8 cellular contexts compared by ENCODE assay signal in genomic region chr10:96642973-96643372, GRCh38. TPM values are rescaled to one million over a fixed set of nuclear protein-coding genes. Genes with fewer than 3 reads are reported as not detected.
A peak's percentile ranks its signal among the peaks of the same experiment; 100 is the strongest.
DNase-seq lines count a peak whose midpoint lies in the region; ATAC-seq and TF ChIP-seq lines count a peak whose summit lies in the region.

No MANE protein-coding gene starts in this region.

- peak; percentile 40 for DNase-seq in ELF-1 (ENCODE audit: low read depth, low spot score)
- DNase-seq in LHCN-M2 (ENCODE audit: low read depth), result peak; percentile 25
- no peak for DNase-seq in astrocyte of the cerebellum (ENCODE audit: low read depth)
- peak; percentile 68 for DNase-seq in islet precursor cell
- DNase-seq in stimulated activated CD4-positive, alpha-beta T cell treated with anti-CD3 and anti-CD28 coated beads, Interleukin-4, amount 100 ng/mL, for 24 hours, result peak; percentile 45
- DNase-seq in NCI-H128 (lab: John Stamatoyannopoulos, UW; ENCODE audit: unreplicated experiment), result no peak

- in situ Hi-C loops in astrocyte of the cerebellum (cut with HindIII; ENCODE audit: low sequenced_read_pairs), result no loop called here

- TF ChIP-seq CTCF in astrocyte of the cerebellum (IDR thresholded peaks at IDR 0.05; ENCODE audit: low read depth, low read length, missing control alignments), result peak; percentile 43

- peak; percentile 62 for ATAC-seq in SK-N-SH treated with all-trans-retinoic acid at 6 μM for 48 hours
- no peak for ATAC-seq in GM19023 (IDR thresholded peaks at IDR 0.05; ENCODE audit: unreplicated experiment)

- H3K4me3 ChIP-seq in astrocyte of the cerebellum (ENCODE audit: low read depth, low read length), result no peak overlapping the region

TF ChIP-seq in SK-N-SH treated with all-trans-retinoic acid at 6 μM for 48 hours, 23 proteins besides CTCF, POLR2A, EP300 and RAD21:
- TF ChIP-seq GLIS3 (CRISPR knock-in tag; IDR thresholded peaks at IDR 0.05), result no peak
- TF ChIP-seq RARB (CRISPR knock-in tag; IDR thresholded peaks at IDR 0.05), result no peak
- no peak for TF ChIP-seq PATZ1 (CRISPR knock-in tag; IDR thresholded peaks at IDR 0.05; ENCODE audit: borderline replicate concordance)
- no peak for TF ChIP-seq TOX (CRISPR knock-in tag; IDR thresholded peaks at IDR 0.05; ENCODE audit: borderline replicate concordance)
- no peak for TF ChIP-seq ZNF565 (CRISPR knock-in tag; conservative IDR thresholded peaks at IDR 0.05; ENCODE audit: low read depth)
- no peak for TF ChIP-seq CREB5 (CRISPR knock-in tag; IDR thresholded peaks at IDR 0.05; ENCODE audit: low read depth)
- no peak for TF ChIP-seq ZC3H10 (CRISPR knock-in tag; IDR thresholded peaks at IDR 0.05)
- TF ChIP-seq PPARA (CRISPR knock-in tag; IDR thresholded peaks at IDR 0.05; ENCODE audit: borderline replicate concordance), result no peak
- no peak for TF ChIP-seq ESRRG (CRISPR knock-in tag; IDR thresholded peaks at IDR 0.05)
- no peak for TF ChIP-seq ZNF70 (CRISPR knock-in tag; IDR thresholded peaks at IDR 0.05)
- no peak for TF ChIP-seq OSR1 (CRISPR knock-in tag; IDR thresholded peaks at IDR 0.05)
- TF ChIP-seq TCF4 (CRISPR knock-in tag; IDR thresholded peaks at IDR 0.05; ENCODE audit: borderline replicate concordance), result no peak
- TF ChIP-seq ISL1 (CRISPR knock-in tag; IDR thresholded peaks at IDR 0.05), result no peak
- TF ChIP-seq ZNF8 (CRISPR knock-in tag; IDR thresholded peaks at IDR 0.05), result no peak
- no peak for TF ChIP-seq CSDC2 (CRISPR knock-in tag; IDR thresholded peaks at IDR 0.05)
- TF ChIP-seq ZFP30 (CRISPR knock-in tag; IDR thresholded peaks at IDR 0.05), result no peak
- no peak for TF ChIP-seq CSRNP3 (CRISPR knock-in tag; IDR thresholded peaks at IDR 0.05)
- TF ChIP-seq TSHZ2 (CRISPR knock-in tag; IDR thresholded peaks at IDR 0.05), result no peak

RNA-seq across cellular contexts. Expression of gene TM9SF3, which starts 56.2 kb away (rescaled TPM):
- total RNA-seq in LHCN-M2 (2014; rRNA removed), result 89.2 and 117 TPM in 2 replicates
- 42.7 TPM for polyA plus RNA-seq in LHCN-M2 (2012)

Comparison
In these comparisons a context has a peak if more than half of its experiments do, and no peak if none do; other contexts are left out.
1. DNase-seq: peak in ELF-1 (single experiment), LHCN-M2 (single experiment), islet precursor cell (single experiment) and stimulated activated CD4-positive, alpha-beta T cell treated with anti-CD3 and anti-CD28 coated beads, Interleukin-4, amount 100 ng/mL, for 24 hours (single experiment); none in astrocyte of the cerebellum (single experiment) and NCI-H128 (single experiment).